Comparison of ENCODE assay signal across 10 cellular contexts in the genomic region with DNA sequence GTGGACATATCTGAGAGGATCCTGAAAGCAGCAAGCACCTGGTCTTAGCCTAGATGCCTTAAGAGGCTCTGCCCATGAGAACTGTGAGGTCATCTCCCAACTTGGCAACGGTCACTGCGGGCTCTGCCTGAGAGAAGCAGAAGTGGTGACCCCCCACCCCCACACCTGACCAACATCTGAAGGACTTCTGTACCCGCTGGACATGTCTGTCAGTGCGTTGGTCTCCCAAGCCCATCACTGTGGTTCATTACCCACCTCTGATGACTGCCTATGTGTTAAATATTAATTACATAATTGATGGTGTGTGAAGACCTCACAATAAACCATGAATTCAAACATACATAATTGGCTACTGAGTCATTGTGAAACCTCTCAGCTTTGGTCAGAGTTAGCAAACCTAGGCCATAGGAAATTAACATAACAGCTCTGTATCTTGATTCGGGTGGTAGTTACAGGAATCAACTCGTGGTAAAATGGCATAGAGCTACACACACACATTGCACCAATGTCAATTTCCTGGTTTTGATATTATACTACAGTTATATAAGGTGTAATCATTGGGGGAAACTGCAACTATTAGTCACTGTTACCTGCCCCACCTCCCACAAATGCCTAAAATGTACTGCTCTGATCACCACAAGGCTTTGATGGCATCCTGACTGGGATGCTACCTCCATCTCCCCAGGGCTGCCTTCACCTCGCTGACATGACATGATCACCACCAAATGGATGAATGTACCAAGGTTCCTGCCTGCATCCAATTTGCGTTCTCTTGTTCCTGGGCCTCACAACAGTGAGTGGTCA. TPM values are rescaled to one million over a fixed set of nuclear protein-coding genes. Genes with fewer than 3 reads are reported as not detected.
DNase-seq lines count a peak whose midpoint lies in the region; ATAC-seq, FAIRE-seq and TF ChIP-seq lines count a peak whose summit lies in the region.
"Had no signal": no experiment of that assay in that cellular context is flagged by ENCODE, and none has a peak within 500 bp of the region (broad histone marks: within the 10 kb centered on the region; RNA-seq: fewer than 3 reads in every experiment).

No MANE protein-coding gene starts in this region.

- DNase-seq in activated T-cell treated with anti-CD3 and anti-CD28 coated beads, Interleukin-2, amount 50 U/mL, for 24 hours, result peak; percentile 54
- no peak for DNase-seq in activated T-cell treated with anti-CD3 and anti-CD28 coated beads for 4 hours
- DNase-seq in RCC 7860 (ENCODE audit: low spot score), result peak; percentile 95
- no peak for DNase-seq in A172 (ENCODE audit: low spot score)
- DNase-seq in tibial artery, result no peak
- DNase-seq: NCI-H2029 had no signal

- peaks cover 0 to 2% (median under 1%) of the 10 kb centered on the region in 4 donors for H3K4me1 ChIP-seq in tibial artery

- H3K4me3 Mint-ChIP-seq in activated T-cell treated with anti-CD3 and anti-CD28 coated beads, Interleukin-2, amount 50 U/mL, for 24 hours, result no peak overlapping the region
- H3K4me3 Mint-ChIP-seq in stimulated activated memory B cell treated with anti-CD40 and anti-IgM and Interleukin-4, amounts not matched to agents 10 μg/mL and 1 μg/mL and 100 μg/mL, for 72 hours, result no peak overlapping the region

- H3K27me3 Mint-ChIP-seq in activated T-cell treated with anti-CD3 and anti-CD28 coated beads, Interleukin-2, amount 50 U/mL, for 24 hours, result peaks cover 24% of the 10 kb centered on the region
- no peaks in the 10 kb centered on the region for H3K27me3 Mint-ChIP-seq in stimulated activated memory B cell treated with anti-CD40 and anti-IgM and Interleukin-4, amounts not matched to agents 10 μg/mL and 1 μg/mL and 100 μg/mL, for 72 hours

- H3K9me3 ChIP-seq in tibial artery, result no peaks in the 10 kb centered on the region

- peak; percentile 61 for ATAC-seq in HG02840 (IDR thresholded peaks at IDR 0.05; ENCODE audit: low FRiP score, unreplicated experiment)
- ATAC-seq in stimulated activated memory B cell treated with anti-CD40 and anti-IgM and Interleukin-4, amounts not matched to agents 10 μg/mL and 1 μg/mL and 100 μg/mL, for 72 hours, result peak; percentile 9
- no peak for ATAC-seq in GM18519 (IDR thresholded peaks at IDR 0.05; ENCODE audit: low FRiP score, unreplicated experiment)

- H3K4me1 Mint-ChIP-seq in activated T-cell treated with anti-CD3 and anti-CD28 coated beads, Interleukin-2, amount 50 U/mL, for 24 hours (ENCODE audit: low read depth), result peaks cover 33% of the 10 kb centered on the region
- peaks cover 29% of the 10 kb centered on the region for H3K4me1 Mint-ChIP-seq in stimulated activated memory B cell treated with anti-CD40 and anti-IgM and Interleukin-4, amounts not matched to agents 10 μg/mL and 1 μg/mL and 100 μg/mL, for 72 hours

- TF ChIP-seq CTCF in tibial artery (IDR thresholded peaks at IDR 0.05), result no peak

- H3K4me3 ChIP-seq in tibial artery, result no peak overlapping the region
- H3K4me3 ChIP-seq: cardiac muscle cell had no signal

- no peak overlapping the region for H3K27ac ChIP-seq in tibial artery
- H3K27ac ChIP-seq: cardiac muscle cell had no signal

- H3K27ac Mint-ChIP-seq in activated T-cell treated with anti-CD3 and anti-CD28 coated beads, Interleukin-2, amount 50 U/mL, for 24 hours, result peak overlapping the region; percentile 57
- H3K27ac Mint-ChIP-seq in stimulated activated memory B cell treated with anti-CD40 and anti-IgM and Interleukin-4, amounts not matched to agents 10 μg/mL and 1 μg/mL and 100 μg/mL, for 72 hours, result peak overlapping the region; percentile 37

- H3K36me3 ChIP-seq in tibial artery, result no peaks in the 10 kb centered on the region
- H3K36me3 ChIP-seq: cardiac muscle cell had no signal

- intact Hi-C loops in tibial artery (cut with DNase I; ENCODE audit: low total_unique reads), result no loop called here

- H3K9me3 Mint-ChIP-seq in activated T-cell treated with anti-CD3 and anti-CD28 coated beads, Interleukin-2, amount 50 U/mL, for 24 hours, result peaks cover 13% of the 10 kb centered on the region
- H3K9me3 Mint-ChIP-seq in stimulated activated memory B cell treated with anti-CD40 and anti-IgM and Interleukin-4, amounts not matched to agents 10 μg/mL and 1 μg/mL and 100 μg/mL, for 72 hours, result peaks cover 9% of the 10 kb centered on the region

- peak; percentile 98 for FAIRE-seq in RCC 7860 (lab: Jason Lieb, UNC)

- no peaks in the 10 kb centered on the region for H3K27me3 ChIP-seq in tibial artery
- H3K27me3 ChIP-seq: cardiac muscle cell had no signal

- no peaks in the 10 kb centered on the region for H3K36me3 Mint-ChIP-seq in activated T-cell treated with anti-CD3 and anti-CD28 coated beads, Interleukin-2, amount 50 U/mL, for 24 hours (ENCODE audit: low read depth)
- no peaks in the 10 kb centered on the region for H3K36me3 Mint-ChIP-seq in stimulated activated memory B cell treated with anti-CD40 and anti-IgM and Interleukin-4, amounts not matched to agents 10 μg/mL and 1 μg/mL and 100 μg/mL, for 72 hours

RNA-seq across cellular contexts. Expression of a gene that starts 4.3 kb away (rescaled TPM):
- 144 TPM in 2 replicates for total RNA-seq in A172 (2014; rRNA removed; shearing (Covaris generic))

Comparison
In these comparisons a context has a peak if more than half of its experiments do, and no peak if none do; other contexts are left out.
1. DNase-seq: peak in activated T-cell treated with anti-CD3 and anti-CD28 coated beads, Interleukin-2, amount 50 U/mL, for 24 hours (single experiment) and RCC 7860 (single experiment); none in activated T-cell treated with anti-CD3 and anti-CD28 coated beads for 4 hours (single experiment), A172 (single experiment) and tibial artery (0 of 2).